ENCODE assay signal across 12 cellular contexts in genomic region chr1:53552981-53553733, GRCh38.
DNase-seq lines count a peak whose midpoint lies in the region; ATAC-seq and TF ChIP-seq lines count a peak whose summit lies in the region.
"Had no signal": no experiment of that assay in that cellular context is flagged by ENCODE, and none has a peak within 500 bp of the region (broad histone marks: within the 10 kb centered on the region; RNA-seq: fewer than 3 reads in every experiment).

No MANE protein-coding gene starts in this region.

- H3K9me2 ChIP-seq in Loucy (replicated peaks; ENCODE audit: low read depth, low read length) = no peaks in the 10 kb centered on the region

- H3K27me3 ChIP-seq in Loucy (ENCODE audit: insufficient read depth, low read length, poor library complexity, severe bottlenecking) (no peaks in the 10 kb centered on the region), sigmoid colon (no peaks in the 10 kb centered on the region)
- H3K27me3 ChIP-seq: testis had no signal

- H3K36me3 ChIP-seq in Loucy (ENCODE audit: insufficient read depth, low read length) (no peaks in the 10 kb centered on the region), sigmoid colon (no peaks in the 10 kb centered on the region)

- TF ChIP-seq CTCF in Loucy (conservative IDR thresholded peaks at IDR 0.05; ENCODE audit: low read length) (no peak), sigmoid colon (IDR thresholded peaks at IDR 0.05) (no peak), GM10266 (IDR thresholded peaks at IDR 0.05; ENCODE audit: control insufficient read depth, insufficient read depth, low read depth, missing control alignments) (no peak)

- peaks cover 43% of the 10 kb centered on the region for H3K4me1 ChIP-seq in Loucy (ENCODE audit: insufficient read depth, low read length, poor library complexity, severe bottlenecking)
- no peaks in the 10 kb centered on the region for H3K4me1 ChIP-seq in sigmoid colon
- H3K4me1 ChIP-seq: testis had no signal

- H3K79me2 ChIP-seq in Loucy (ENCODE audit: insufficient read depth, low read length) = no peaks in the 10 kb centered on the region

- no peak for ATAC-seq in effector memory CD8-positive, alpha-beta T cell (replicated peaks)
- no peak for ATAC-seq in HG03196 (IDR thresholded peaks at IDR 0.05; ENCODE audit: unreplicated experiment)

- no peaks in the 10 kb centered on the region for H3K9me3 Mint-ChIP-seq in activated T-cell treated with anti-CD3 and anti-CD28 coated beads, Interleukin-2, amount 50 U/mL, for 24 hours
- H3K9me3 Mint-ChIP-seq in effector memory CD8-positive, alpha-beta T cell = no peaks in the 10 kb centered on the region

- H3K27ac Mint-ChIP-seq in activated T-cell treated with anti-CD3 and anti-CD28 coated beads, Interleukin-2, amount 50 U/mL, for 24 hours = peak overlapping the region; percentile 59
- H3K27ac Mint-ChIP-seq in effector memory CD8-positive, alpha-beta T cell = peak overlapping the region; percentile 47 to 55

- H3K36me3 Mint-ChIP-seq in activated T-cell treated with anti-CD3 and anti-CD28 coated beads, Interleukin-2, amount 50 U/mL, for 24 hours (ENCODE audit: low read depth) = no peaks in the 10 kb centered on the region
- H3K36me3 Mint-ChIP-seq in effector memory CD8-positive, alpha-beta T cell (ENCODE audit: insufficient read depth) = peaks cover 3% of the 10 kb centered on the region

- H3K4me3 Mint-ChIP-seq in activated T-cell treated with anti-CD3 and anti-CD28 coated beads, Interleukin-2, amount 50 U/mL, for 24 hours = no peak overlapping the region
- no peak overlapping the region for H3K4me3 Mint-ChIP-seq in effector memory CD8-positive, alpha-beta T cell

- H3K4me3 ChIP-seq in Loucy (ENCODE audit: low read length, poor library complexity, severe bottlenecking) (no peak overlapping the region), sigmoid colon (no peak overlapping the region)
- H3K4me3 ChIP-seq: coronary artery, testis had no signal

- WGBS in sigmoid colon, 2 donors = 80 to 85% methylated on average over 10 of the region's 10 CpGs

- peak overlapping the region; percentile 24 for H3K4me2 ChIP-seq in Loucy (ENCODE audit: low read depth, low read length, poor library complexity, severe bottlenecking)

- no peaks in the 10 kb centered on the region for H4K20me1 ChIP-seq in Loucy (ENCODE audit: insufficient read depth, low read length, poor library complexity, severe bottlenecking)

- no peak overlapping the region for H2AFZ ChIP-seq in Loucy (ENCODE audit: low read length)

- TF ChIP-seq POLR2A in sigmoid colon (IDR thresholded peaks at IDR 0.05) = no peak

- no peaks in the 10 kb centered on the region for H3K9me3 ChIP-seq in Loucy (ENCODE audit: insufficient read depth, low read depth, low read length)
- H3K9me3 ChIP-seq in sigmoid colon = no peaks in the 10 kb centered on the region
- H3K9me3 ChIP-seq: testis had no signal

- H3K27ac ChIP-seq in sigmoid colon = no peak overlapping the region
- H3K27ac ChIP-seq: coronary artery, testis had no signal

- peaks cover 15% of the 10 kb centered on the region for H3K4me1 Mint-ChIP-seq in activated T-cell treated with anti-CD3 and anti-CD28 coated beads, Interleukin-2, amount 50 U/mL, for 24 hours (ENCODE audit: low read depth)
- H3K4me1 Mint-ChIP-seq in effector memory CD8-positive, alpha-beta T cell (ENCODE audit: low read depth in 2 of 2) = peaks cover 8 to 9% of the 10 kb centered on the region in 2 donors

- DNase-seq in activated T-cell treated with anti-CD3 and anti-CD28 coated beads, Interleukin-2, amount 50 U/mL, for 24 hours = peak; percentile 20
- no peak for DNase-seq in activated T-cell treated with anti-CD3 and anti-CD28 coated beads, Interleukin-2, amount 50 U/mL, for 1 hour
- DNase-seq in effector memory CD8-positive, alpha-beta T cell = no peak
- DNase-seq in sigmoid colon (peak; percentile 32), GM10266 (ENCODE audit: extremely low spot score) (no peak), NCI-H187 treated with DMSO at 0.1 percent for 48 hours (lab: John Stamatoyannopoulos, UW) (no peak)
- DNase-seq: kidney glomerular epithelial cell, NCI-H1105, testis had no signal

- H3K27me3 Mint-ChIP-seq in activated T-cell treated with anti-CD3 and anti-CD28 coated beads, Interleukin-2, amount 50 U/mL, for 24 hours = peaks cover 5% of the 10 kb centered on the region
- peaks cover 0 to 17% of the 10 kb centered on the region in 2 donors for H3K27me3 Mint-ChIP-seq in effector memory CD8-positive, alpha-beta T cell

- TF ChIP-seq EP300 in sigmoid colon (IDR thresholded peaks at IDR 0.05) = no peak

- peaks cover 4% of the 10 kb centered on the region; the same call in 1 of the 2 replicates for H3F3A ChIP-seq in Loucy (ENCODE audit: low read depth)

- peak overlapping the region; percentile 15 for H3K9ac ChIP-seq in Loucy (ENCODE audit: low read depth, low read length, poor library complexity, severe bottlenecking)

- intact Hi-C loops in sigmoid colon (cut with DNase I) = no loop called here

Comparison
In these comparisons a context has a peak if more than half of its experiments do, and no peak if none do; other contexts are left out.
1. DNase-seq: peak in activated T-cell treated with anti-CD3 and anti-CD28 coated beads, Interleukin-2, amount 50 U/mL, for 24 hours (single experiment) and sigmoid colon (single experiment); none in activated T-cell treated with anti-CD3 and anti-CD28 coated beads, Interleukin-2, amount 50 U/mL, for 1 hour (single experiment), effector memory CD8-positive, alpha-beta T cell (0 of 3), GM10266 (single experiment) and NCI-H187 treated with DMSO at 0.1 percent for 48 hours (single experiment).